In genomic region chr1:168347630-168348029, GRCh38 we compare ENCODE assay signal across 16 cellular contexts.
DNase-seq lines count a peak whose midpoint lies in the region; ATAC-seq and TF ChIP-seq lines count a peak whose summit lies in the region.
"Had no signal": no experiment of that assay in that cellular context is flagged by ENCODE, and none has a peak within 500 bp of the region (broad histone marks: within the 10 kb centered on the region; RNA-seq: fewer than 3 reads in every experiment).

No MANE protein-coding gene starts in this region.

- H3K79me2 ChIP-seq in HCT116 (ENCODE audit: insufficient read depth, low read length), result no peaks in the 10 kb centered on the region

- H3K4me1 ChIP-seq in HCT116 (ENCODE audit: control insufficient read depth in 1 of 2, insufficient read depth in 2 of 2, low read length in 2 of 2), result peaks cover 11 to 19% of the 10 kb centered on the region in 2 experiments; a peak in 3 of 4 replicates
- H3K4me1 ChIP-seq in mesenchymal stem cell (ENCODE audit: control insufficient read depth, insufficient read depth, low read depth, low read length), result peaks cover under 1% of the 10 kb centered on the region
- H3K4me1 ChIP-seq: prostate gland had no signal

- TF ChIP-seq RAD21 in HCT116 (IDR thresholded peaks at IDR 0.05; ENCODE audit: low read depth), result no peak

- RAD21 ChIA-PET in HCT116 (lab: Charles Lee; ENCODE audit: low non-redundant PET in 1 of 2, low total read pairs in 2 of 2, uncharacterized antibody in 2 of 2, unreplicated experiment in 2 of 2), result no interaction called here

- no peaks in the 10 kb centered on the region for H3K79me1 ChIP-seq in mesenchymal stem cell (replicated peaks; ENCODE audit: low read length, poor library complexity, severe bottlenecking)

- no peak overlapping the region for H3K18ac ChIP-seq in mesenchymal stem cell (ENCODE audit: low read depth in 1 of 2, low read length in 2 of 2)

- CTCF ChIA-PET in HCT116 (lab: Charles Lee), result interaction anchor here (1.5 kb wide), 1 partner anchor 25 kb away, joined by 3 read pairs; no protein-coding TSS in a partner anchor
- CTCF ChIA-PET in activated CD8-positive, alpha-beta T cell treated with anti-CD3 and anti-CD28 coated beads for 36 hours (lab: Charles Lee), result interaction anchor here (0.7 to 1.3 kb wide), 3 partner anchors 18 to 76 kb away, joined by 3 to 4 read pairs (median 4); no protein-coding TSS in a partner anchor

- H4K91ac ChIP-seq in mesenchymal stem cell (ENCODE audit: low read length), result no peak overlapping the region

- H2AK5ac ChIP-seq in mesenchymal stem cell (ENCODE audit: low read length, severe bottlenecking), result no peak overlapping the region

- H3K23ac ChIP-seq in mesenchymal stem cell (ENCODE audit: low read length in 2 of 2), result no peak overlapping the region

- H2BK12ac ChIP-seq in mesenchymal stem cell (ENCODE audit: low read length in 2 of 2), result no peak overlapping the region

- no peak overlapping the region for H4K8ac ChIP-seq in mesenchymal stem cell (ENCODE audit: low read length)

- no peaks in the 10 kb centered on the region for H3K9me2 ChIP-seq in HCT116 (ENCODE audit: insufficient read depth)

- TF ChIP-seq CTCF in HCT116 (IDR thresholded peaks at IDR 0.05 in 2 of 3, conservative IDR thresholded peaks at IDR 0.05 in 1 of 3; ENCODE audit: borderline replicate concordance in 1 of 3, insufficient read depth in 1 of 3, low read depth in 2 of 3, low read length in 2 of 3), result no peak
- no peak for TF ChIP-seq CTCF in activated CD8-positive, alpha-beta T cell treated with anti-CD3 and anti-CD28 coated beads for 36 hours (IDR thresholded peaks at IDR 0.05)

- peak overlapping the region; percentile 90 for H3K27ac Mint-ChIP-seq in T-helper 1 cell treated with Interleukin-12 subunit alpha and Interleukin-12 subunit beta and Interleukin-4 antibody, amounts not matched to agents 30 μg/mL and 1 μg/mL, for 36 hours
- H3K27ac Mint-ChIP-seq in activated CD8-positive, alpha-beta T cell treated with anti-CD3 and anti-CD28 coated beads for 36 hours, result peak overlapping the region; percentile 79

- H3K14ac ChIP-seq in mesenchymal stem cell (ENCODE audit: low read length in 2 of 2), result no peak overlapping the region

- H3K9me3 ChIP-seq in HCT116 (ENCODE audit: control insufficient read depth in 1 of 2, insufficient read depth in 1 of 2, low read depth in 1 of 2, low read length in 2 of 2), result no peaks in the 10 kb centered on the region
- no peaks in the 10 kb centered on the region for H3K9me3 ChIP-seq in mesenchymal stem cell (ENCODE audit: control insufficient read depth, low read length)
- H3K9me3 ChIP-seq: prostate gland, suprapubic skin had no signal

- peak overlapping the region; percentile 49 to 59 for H3K4me3 ChIP-seq in HCT116 (replicated peaks in 1 of 2; ENCODE audit: low read depth in 1 of 2, low read length in 2 of 2)
- peak overlapping the region in 1 of 2 experiments; percentile 70 for H3K4me3 ChIP-seq in mesenchymal stem cell (ENCODE audit: insufficient read depth in 1 of 2, low read depth in 1 of 2, low read length in 2 of 2)

- no peaks in the 10 kb centered on the region for H3K27me3 Mint-ChIP-seq in T-helper 1 cell treated with Interleukin-12 subunit alpha and Interleukin-12 subunit beta and Interleukin-4 antibody, amounts not matched to agents 30 μg/mL and 1 μg/mL, for 36 hours (ENCODE audit: low read depth)
- no peaks in the 10 kb centered on the region for H3K27me3 Mint-ChIP-seq in activated CD8-positive, alpha-beta T cell treated with anti-CD3 and anti-CD28 coated beads for 36 hours

- H3K27ac ChIP-seq in HCT116 (ENCODE audit: low read depth, low read length), result peak overlapping the region; percentile 56; the same call in 1 of the 2 replicates
- no peak overlapping the region for H3K27ac ChIP-seq in mesenchymal stem cell (ENCODE audit: low read length, poor library complexity, severe bottlenecking)
- H3K27ac ChIP-seq: 22Rv1, brain microvascular endothelial cell, prostate gland, suprapubic skin had no signal

- no peak for TF ChIP-seq POLR2A in HCT116 (IDR thresholded peaks at IDR 0.05; ENCODE audit: borderline replicate concordance, extremely low read depth, insufficient read depth, insufficient read length)

- no peak overlapping the region for H2BK120ac ChIP-seq in mesenchymal stem cell (ENCODE audit: low read depth, low read length)

- no peak for DNase-seq in T-helper 1 cell
- DNase-seq in HCT116 (ENCODE audit: low read depth, low spot score), result no peak
- no peak for DNase-seq in activated CD8-positive, alpha-beta T cell treated with anti-CD3 and anti-CD28 coated beads for 36 hours
- no peak for DNase-seq in mesenchymal stem cell
- DNase-seq in NCI-H1105 (lab: John Stamatoyannopoulos, UW), result no peak
- DNase-seq: activated effector memory CD4-positive, alpha-beta T cell treated with Interleukin-2 at 50 U/mL for 16 hours; brain microvascular endothelial cell; hippocampal formation; left cardiac atrium; NCI-H1417 had no signal

- BruUV-seq in HCT116 (replicated peaks; lab: Mats Ljungman, UMichigan), result no TSS peak

- H3K27me3 ChIP-seq in HCT116 (ENCODE audit: insufficient read depth, low read length) (no peaks in the 10 kb centered on the region), mesenchymal stem cell (ENCODE audit: control insufficient read depth in 1 of 2, insufficient read depth in 1 of 2, low read length in 2 of 2) (no peaks in the 10 kb centered on the region)
- H3K27me3 ChIP-seq: brain microvascular endothelial cell, suprapubic skin had no signal

- no peak overlapping the region for H2BK5ac ChIP-seq in mesenchymal stem cell (ENCODE audit: low read depth, low read length, poor library complexity, severe bottlenecking)

- H2BK15ac ChIP-seq in mesenchymal stem cell (ENCODE audit: low read depth, poor library complexity, severe bottlenecking), result no peak overlapping the region

- H3K9me3 Mint-ChIP-seq in T-helper 1 cell treated with Interleukin-12 subunit alpha and Interleukin-12 subunit beta and Interleukin-4 antibody, amounts not matched to agents 30 μg/mL and 1 μg/mL, for 36 hours, result peaks cover 9% of the 10 kb centered on the region
- peaks cover 3% of the 10 kb centered on the region for H3K9me3 Mint-ChIP-seq in activated CD8-positive, alpha-beta T cell treated with anti-CD3 and anti-CD28 coated beads for 36 hours

- no peaks in the 10 kb centered on the region for H4K20me1 ChIP-seq in HCT116 (ENCODE audit: insufficient read depth)

- H3K9ac ChIP-seq in HCT116 (ENCODE audit: low read length), result no peak overlapping the region
- peak overlapping the region; percentile 73 for H3K9ac ChIP-seq in mesenchymal stem cell (ENCODE audit: low read length)

- H3K4me1 Mint-ChIP-seq in T-helper 1 cell treated with Interleukin-12 subunit alpha and Interleukin-12 subunit beta and Interleukin-4 antibody, amounts not matched to agents 30 μg/mL and 1 μg/mL, for 36 hours (ENCODE audit: low read depth), result peaks cover 34% of the 10 kb centered on the region
- H3K4me1 Mint-ChIP-seq in activated CD8-positive, alpha-beta T cell treated with anti-CD3 and anti-CD28 coated beads for 36 hours (ENCODE audit: low read depth), result peaks cover 20% of the 10 kb centered on the region

- H3K36me3 ChIP-seq in HCT116 (ENCODE audit: control insufficient read depth in 1 of 2, insufficient read depth in 2 of 2, low read length in 2 of 2) (no peaks in the 10 kb centered on the region), mesenchymal stem cell (ENCODE audit: control insufficient read depth in 1 of 2, insufficient read depth in 2 of 2, low read depth in 1 of 2, low read length in 2 of 2) (no peaks in the 10 kb centered on the region)
- H3K36me3 ChIP-seq: brain microvascular endothelial cell, prostate gland, suprapubic skin had no signal

- POLR2A ChIA-PET in HCT116 (lab: Charles Lee), result no interaction called here
- POLR2A ChIA-PET in activated CD8-positive, alpha-beta T cell treated with anti-CD3 and anti-CD28 coated beads for 36 hours (lab: Charles Lee), result no interaction called here

- H3K4me2 ChIP-seq in HCT116 (ENCODE audit: low read length) (peak overlapping the region; percentile 72), mesenchymal stem cell (ENCODE audit: low read length, poor library complexity, severe bottlenecking) (no peak overlapping the region)

- ATAC-seq in HCT116 (peak; percentile 11; the same call in 1 of the 2 replicates), HG02571 (IDR thresholded peaks at IDR 0.05; ENCODE audit: unreplicated experiment) (no peak), GM19035 (IDR thresholded peaks at IDR 0.05; ENCODE audit: unreplicated experiment) (no peak)
- no peak for ATAC-seq in activated CD8-positive, alpha-beta T cell treated with anti-CD3 and anti-CD28 coated beads for 36 hours
- ATAC-seq: left cardiac atrium had no signal

- intact Hi-C loops in HCT116 (cut with micrococcal nuclease), result loop anchor here (10.0 kb wide), 2 partner anchors 257 to 767 kb away; no protein-coding TSS in a partner anchor
- intact Hi-C loops in activated CD8-positive, alpha-beta T cell treated with anti-CD3 and anti-CD28 coated beads for 36 hours (cut with micrococcal nuclease), result loop anchor here (10.0 kb wide), 2 partner anchors 237 to 1017 kb away; partner anchors contain the start of genes BLZF1 and NME7

- H2AFZ ChIP-seq in HCT116 (ENCODE audit: low read depth, low read length, poor library complexity, severe bottlenecking) (peak overlapping the region; percentile 76), mesenchymal stem cell (ENCODE audit: low read depth, low read length) (no peak overlapping the region)

- WGBS in mesenchymal stem cell, result 100% methylated on average over 1 of the region's 1 CpG

- no peak overlapping the region for H3K4ac ChIP-seq in mesenchymal stem cell (ENCODE audit: low read depth in 1 of 2, low read length in 2 of 2)

- H3K4me3 Mint-ChIP-seq in T-helper 1 cell treated with Interleukin-12 subunit alpha and Interleukin-12 subunit beta and Interleukin-4 antibody, amounts not matched to agents 30 μg/mL and 1 μg/mL, for 36 hours, result peak overlapping the region; percentile 84
- H3K4me3 Mint-ChIP-seq in activated CD8-positive, alpha-beta T cell treated with anti-CD3 and anti-CD28 coated beads for 36 hours, result peak overlapping the region; percentile 77

- H3K36me3 Mint-ChIP-seq in T-helper 1 cell treated with Interleukin-12 subunit alpha and Interleukin-12 subunit beta and Interleukin-4 antibody, amounts not matched to agents 30 μg/mL and 1 μg/mL, for 36 hours (ENCODE audit: low read depth), result peaks cover 7% of the 10 kb centered on the region
- H3K36me3 Mint-ChIP-seq in activated CD8-positive, alpha-beta T cell treated with anti-CD3 and anti-CD28 coated beads for 36 hours (ENCODE audit: low read depth), result peaks cover 2% of the 10 kb centered on the region

TF ChIP-seq in HCT116, 20 proteins besides CTCF, POLR2A, EP300 and RAD21 (continues in another document):
- TF ChIP-seq MAX (IDR thresholded peaks at IDR 0.05) (peak; percentile 13; the same call in 1 of the 2 replicates), SIN3A (IDR thresholded peaks at IDR 0.05; ENCODE audit: low read depth) (no peak), JUND (IDR thresholded peaks at IDR 0.05) (no peak), ATF3 (IDR thresholded peaks at IDR 0.05) (no peak)
